2 cellular contexts compared by ENCODE assay signal in the genomic region with DNA sequence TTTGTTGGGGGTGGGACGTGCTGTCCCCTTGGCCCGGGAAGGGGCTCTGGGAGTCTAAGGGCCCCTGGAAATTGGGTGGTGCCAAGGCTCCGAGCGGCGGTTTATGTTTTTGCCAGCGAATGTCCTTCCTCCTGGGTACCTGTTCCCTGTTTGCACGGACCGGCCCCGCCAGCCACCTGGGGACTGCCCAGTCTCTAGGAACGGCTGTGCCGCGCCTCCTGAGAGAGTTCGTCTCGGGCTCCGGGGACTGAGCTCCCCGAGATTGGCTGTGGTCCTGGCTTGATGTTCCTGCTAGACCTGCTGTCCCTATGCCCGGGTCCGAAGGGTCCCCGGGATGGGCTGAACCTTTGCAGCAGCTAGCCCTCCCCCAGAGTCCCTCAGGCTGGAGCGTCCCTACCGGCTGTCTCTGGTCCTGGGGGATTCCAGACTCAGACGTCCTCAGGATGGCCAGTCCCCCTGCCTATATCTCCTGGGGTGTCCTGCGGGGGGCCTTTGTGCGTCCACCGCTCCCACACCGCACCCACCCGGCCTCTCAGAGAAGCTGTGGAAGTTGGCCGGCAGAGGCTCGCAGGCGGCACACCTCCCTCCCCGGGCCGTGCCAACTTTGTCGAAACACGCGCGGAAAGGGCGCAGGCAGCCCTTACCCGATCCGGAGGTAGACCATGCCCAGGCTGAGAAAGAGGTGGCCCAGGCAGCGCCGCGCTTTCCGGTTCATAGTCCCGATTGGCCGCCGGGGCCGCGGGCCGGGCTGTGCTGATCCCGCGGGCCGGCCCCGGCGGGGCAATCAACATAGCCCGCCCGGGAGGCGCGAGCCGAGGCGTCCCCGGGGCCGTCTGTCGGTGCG.
TF ChIP-seq lines count a peak whose summit lies in the region.

No MANE protein-coding gene starts in this region.

TF ChIP-seq in GM12878, 131 proteins besides CTCF, POLR2A, EP300 and RAD21:
- TF ChIP-seq SUZ12 (IDR thresholded peaks at IDR 0.05; ENCODE audit: unreplicated experiment) (peak; percentile 42), FOXM1 (IDR thresholded peaks at IDR 0.05; ENCODE audit: low read depth, low read length) (no peak)
- TF ChIP-seq, protein P1, sequence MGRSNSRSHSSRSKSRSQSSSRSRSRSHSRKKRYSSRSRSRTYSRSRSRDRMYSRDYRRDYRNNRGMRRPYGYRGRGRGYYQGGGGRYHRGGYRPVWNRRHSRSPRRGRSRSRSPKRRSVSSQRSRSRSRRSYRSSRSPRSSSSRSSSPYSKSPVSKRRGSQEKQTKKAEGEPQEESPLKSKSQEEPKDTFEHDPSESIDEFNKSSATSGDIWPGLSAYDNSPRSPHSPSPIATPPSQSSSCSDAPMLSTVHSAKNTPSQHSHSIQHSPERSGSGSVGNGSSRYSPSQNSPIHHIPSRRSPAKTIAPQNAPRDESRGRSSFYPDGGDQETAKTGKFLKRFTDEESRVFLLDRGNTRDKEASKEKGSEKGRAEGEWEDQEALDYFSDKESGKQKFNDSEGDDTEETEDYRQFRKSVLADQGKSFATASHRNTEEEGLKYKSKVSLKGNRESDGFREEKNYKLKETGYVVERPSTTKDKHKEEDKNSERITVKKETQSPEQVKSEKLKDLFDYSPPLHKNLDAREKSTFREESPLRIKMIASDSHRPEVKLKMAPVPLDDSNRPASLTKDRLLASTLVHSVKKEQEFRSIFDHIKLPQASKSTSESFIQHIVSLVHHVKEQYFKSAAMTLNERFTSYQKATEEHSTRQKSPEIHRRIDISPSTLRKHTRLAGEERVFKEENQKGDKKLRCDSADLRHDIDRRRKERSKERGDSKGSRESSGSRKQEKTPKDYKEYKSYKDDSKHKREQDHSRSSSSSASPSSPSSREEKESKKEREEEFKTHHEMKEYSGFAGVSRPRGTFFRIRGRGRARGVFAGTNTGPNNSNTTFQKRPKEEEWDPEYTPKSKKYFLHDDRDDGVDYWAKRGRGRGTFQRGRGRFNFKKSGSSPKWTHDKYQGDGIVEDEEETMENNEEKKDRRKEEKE (IDR thresholded peaks at IDR 0.05), result no peak

TF ChIP-seq in HepG2, 621 proteins besides CTCF, POLR2A, EP300 and RAD21:
- TF ChIP-seq PCBP1 (IDR thresholded peaks at IDR 0.05; ENCODE audit: borderline replicate concordance, low read depth, low read length) (0 out of 2 replicates have a peak, but pooled peaks have one; percentile 41), SALL1 (CRISPR knock-in tag; IDR thresholded peaks at IDR 0.05) (no peak), ZNF225 (CRISPR knock-in tag; IDR thresholded peaks at IDR 0.05) (no peak), ZNF629 (CRISPR knock-in tag; conservative IDR thresholded peaks at IDR 0.05) (no peak), GLI4 (CRISPR knock-in tag; IDR thresholded peaks at IDR 0.05; ENCODE audit: borderline replicate concordance) (no peak), CBX1 (IDR thresholded peaks at IDR 0.05; ENCODE audit: low read depth) (no peak), HOXA3 (CRISPR knock-in tag; IDR thresholded peaks at IDR 0.05) (no peak), ZNF691 (CRISPR knock-in tag; IDR thresholded peaks at IDR 0.05; ENCODE audit: borderline replicate concordance, low read depth) (no peak), ZNF713 (CRISPR knock-in tag; IDR thresholded peaks at IDR 0.05) (no peak), SP2 (CRISPR knock-in tag; IDR thresholded peaks at IDR 0.05) (no peak), ZNF652 (CRISPR knock-in tag; IDR thresholded peaks at IDR 0.05; ENCODE audit: borderline replicate concordance, low read depth) (no peak), ZBTB14 (CRISPR knock-in tag; IDR thresholded peaks at IDR 0.05) (no peak), IRF1 (CRISPR knock-in tag; IDR thresholded peaks at IDR 0.05; ENCODE audit: low read depth) (no peak), EZH2 (conservative IDR thresholded peaks at IDR 0.05; ENCODE audit: low read depth, low read length) (peak; percentile 90; the same call in 1 of the 2 replicates)
